ENCODE assay signal across 16 cellular contexts in genomic region chr4:140739971-140740370, GRCh38.
"Had no signal": no experiment of that assay in that cellular context is flagged by ENCODE, and none has a peak within 500 bp of the region (broad histone marks: within the 10 kb centered on the region; RNA-seq: fewer than 3 reads in every experiment).

No MANE protein-coding gene starts in this region.

- H3K27me3 ChIP-seq: pancreas, tibial nerve, vagina had no signal

- H3K4me3 ChIP-seq: left ventricle myocardium inferior, pancreas, tibial nerve, vagina had no signal

- DNase-seq: activated CD4-positive, alpha-beta T cell treated with anti-CD3 and anti-CD28 coated beads for 1 hour; activated CD4-positive, alpha-beta T cell treated with anti-CD3 and anti-CD28 coated beads, Interleukin-2, amount 50 U/mL, for 4 hours; activated naive CD4-positive, alpha-beta T cell treated with Interleukin-2 at 50 U/mL for 16 hours; activated T-cell treated with anti-CD3 and anti-CD28 coated beads for 4 hours; aorta; left ventricle myocardium inferior; midbrain; pancreas; retina; stimulated activated CD4-positive, alpha-beta T cell treated with anti-CD3 and anti-CD28 coated beads, Interleukin-4, amount 100 ng/mL, for 24 hours; stimulated activated naive CD4-positive, alpha-beta T cell treated with Interleukin-2 at 50 U/mL for 16 hours; substantia nigra; T-helper 1 cell; T1000 had no signal

- H3K36me3 ChIP-seq: left ventricle myocardium inferior, pancreas, tibial nerve, vagina had no signal

- H3K27ac ChIP-seq: left ventricle myocardium inferior, pancreas, tibial nerve, vagina had no signal

- H3K9me3 ChIP-seq: left ventricle myocardium inferior, pancreas, tibial nerve, vagina had no signal
